15 cellular contexts compared by ENCODE assay signal in the genomic region with DNA sequence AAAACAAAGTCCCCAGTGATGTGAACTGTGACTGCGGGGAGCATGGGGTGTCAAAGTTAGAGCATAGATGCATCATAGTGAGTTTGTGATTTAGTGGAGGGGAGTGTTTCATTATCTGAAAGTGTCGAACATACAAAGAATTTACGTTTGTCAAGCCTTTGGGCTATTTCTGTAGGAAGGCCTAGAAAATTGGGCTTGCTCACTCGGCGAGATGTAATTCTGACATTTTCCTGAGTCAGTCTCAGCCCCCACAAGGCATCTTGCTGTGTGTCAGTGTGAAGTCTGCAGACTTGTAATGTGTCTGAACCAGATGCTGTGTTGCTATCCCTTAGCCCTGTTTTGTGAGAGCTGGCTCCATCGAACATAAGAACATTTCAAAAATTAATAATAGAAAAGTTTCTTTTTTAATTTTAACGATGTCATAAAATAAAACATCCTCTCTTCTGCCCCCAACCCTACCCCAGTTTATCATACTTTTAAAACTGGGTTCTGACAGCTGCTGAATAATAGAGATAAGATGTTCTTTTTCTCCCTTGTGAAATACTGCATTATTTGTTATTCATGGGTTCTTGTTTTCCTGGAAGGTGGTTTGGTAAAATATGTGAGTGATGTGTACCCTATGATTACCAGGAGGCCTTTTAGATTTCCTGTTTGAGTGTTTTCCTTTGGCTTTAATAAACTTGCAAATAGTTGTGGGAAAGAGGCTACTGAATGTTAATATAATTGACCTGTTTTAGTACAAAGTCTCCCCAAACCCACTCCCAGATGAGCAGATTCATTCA.
"Had no signal": no experiment of that assay in that cellular context is flagged by ENCODE, and none has a peak within 500 bp of the region (broad histone marks: within the 10 kb centered on the region; RNA-seq: fewer than 3 reads in every experiment).

No MANE protein-coding gene starts in this region.

- H3K27me3 Mint-ChIP-seq: memory B cell; stimulated activated naive CD8-positive, alpha-beta T cell treated with anti-CD3 and anti-CD28 coated beads, Interleukin-15, amount 100 ng/mL, for 72 hours had no signal

- FAIRE-seq: bronchial epithelial cell had no signal

- H3K4me1 ChIP-seq: parathyroid adenoma had no signal

- H3K9ac ChIP-seq: parathyroid adenoma had no signal

- ATAC-seq: activated CD4-positive, CD25-positive, alpha-beta regulatory T cell treated with anti-CD3 and anti-CD28 coated beads, Interleukin-2, amount 50 U/mL, for 24 hours; left lobe of liver; stimulated activated naive CD8-positive, alpha-beta T cell treated with anti-CD3 and anti-CD28 coated beads, Interleukin-15, amount 100 ng/mL, for 72 hours had no signal

- H3K36me3 ChIP-seq: thoracic aorta had no signal

- H3K4me3 Mint-ChIP-seq: immature natural killer cell; memory B cell; stimulated activated naive CD8-positive, alpha-beta T cell treated with anti-CD3 and anti-CD28 coated beads, Interleukin-15, amount 100 ng/mL, for 72 hours had no signal

- H3K9me3 ChIP-seq: thoracic aorta had no signal

- DNase-seq: activated naive CD4-positive, alpha-beta T cell treated with anti-CD3 and anti-CD28 coated beads, Interleukin-2, amount 50 U/mL, for 16 hours; activated T-cell treated with anti-CD3 and anti-CD28 coated beads, Interleukin-2, amount 50 U/mL, for 1 hour; cortex of kidney; effector CD8-positive, alpha-beta T cell; immature natural killer cell; stimulated activated CD4-positive, alpha-beta T cell treated with anti-CD3 and anti-CD28 coated beads, Interleukin-15, amount 100 ng/mL, for 24 hours; stimulated activated CD4-positive, alpha-beta T cell treated with anti-CD3 and anti-CD28 coated beads, Interleukin-4, amount 100 ng/mL, for 24 hours; stimulated activated naive CD8-positive, alpha-beta T cell treated with anti-CD3 and anti-CD28 coated beads, Interleukin-15, amount 100 ng/mL, for 72 hours; T-helper 2 cell had no signal

- H3K4me1 Mint-ChIP-seq: immature natural killer cell; memory B cell; stimulated activated naive CD8-positive, alpha-beta T cell treated with anti-CD3 and anti-CD28 coated beads, Interleukin-15, amount 100 ng/mL, for 72 hours had no signal

- H3K27ac ChIP-seq: parathyroid adenoma, thoracic aorta had no signal

- H3K4me3 ChIP-seq: thoracic aorta had no signal

- H2AFZ ChIP-seq: parathyroid adenoma had no signal

- H3K36me3 Mint-ChIP-seq: immature natural killer cell, memory B cell had no signal

- H3K27ac Mint-ChIP-seq: immature natural killer cell; memory B cell; stimulated activated naive CD8-positive, alpha-beta T cell treated with anti-CD3 and anti-CD28 coated beads, Interleukin-15, amount 100 ng/mL, for 72 hours had no signal
